ENCODE assay signal across 21 cellular contexts in the genomic region with DNA sequence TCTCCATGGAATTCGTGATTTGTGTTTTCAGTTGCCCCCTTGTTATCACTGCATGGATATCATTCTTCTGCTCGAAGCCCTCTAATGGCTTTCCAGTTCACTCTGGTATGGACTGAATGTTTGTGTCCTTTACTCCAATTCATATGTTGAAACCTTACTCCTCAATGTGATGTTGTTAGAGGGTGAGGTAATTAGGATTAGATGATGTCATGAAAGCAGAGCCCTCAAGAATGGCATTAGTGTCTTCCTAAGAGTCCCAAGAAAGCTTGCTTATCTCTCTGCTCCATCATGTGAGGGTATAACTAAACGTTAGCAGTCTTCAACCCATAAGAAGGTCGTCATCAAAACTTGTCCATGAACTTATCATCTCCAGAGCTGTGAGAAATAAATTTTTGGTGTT.
DNase-seq lines count a peak whose midpoint lies in the region; ATAC-seq, FAIRE-seq and TF ChIP-seq lines count a peak whose summit lies in the region.
"Had no signal": no experiment of that assay in that cellular context is flagged by ENCODE, and none has a peak within 500 bp of the region (broad histone marks: within the 10 kb centered on the region; RNA-seq: fewer than 3 reads in every experiment).

No MANE protein-coding gene starts in this region.

- TF ChIP-seq POLR2A in H54 (IDR thresholded peaks at IDR 0.05; ENCODE audit: low read depth, low read length) = no peak

- no peak for DNase-seq in H54 (ENCODE audit: insufficient read length, low spot score)
- DNase-seq in HCEC 1CT = peak; percentile 2
- no peak for DNase-seq in Karpas-422
- peak; percentile 4 for DNase-seq in amniotic epithelial cell (ENCODE audit: low read depth)
- DNase-seq in activated CD4-positive, alpha-beta memory T cell treated with anti-CD3 and anti-CD28 coated beads, Interleukin-2, amount 10 ng/mL, durations not matched to agents 7 days and 5 days = no peak
- DNase-seq: 8988T; ACHN; BE2C; C1 segment of cervical spinal cord; Caco-2; Calu3; CD4-positive, alpha-beta T cell; CD8-positive, alpha-beta T cell; DMS79 treated with DMSO at 0.1 percent for 48 hours; GF-D8 had no signal

- no peak overlapping the region for H3K4me3 ChIP-seq in Karpas-422 (ENCODE audit: low read length)
- H3K4me3 ChIP-seq: BLaER1 had no signal

- peaks cover 16% of the 10 kb centered on the region for H3K9me3 Mint-ChIP-seq in activated CD4-positive, alpha-beta memory T cell treated with anti-CD3 and anti-CD28 coated beads, Interleukin-2, amount 10 ng/mL, durations not matched to agents 7 days and 5 days

- H3K4me3 Mint-ChIP-seq in activated CD4-positive, alpha-beta memory T cell treated with anti-CD3 and anti-CD28 coated beads, Interleukin-2, amount 10 ng/mL, durations not matched to agents 7 days and 5 days = no peak overlapping the region
- H3K4me3 Mint-ChIP-seq: CD4-positive, alpha-beta T cell; CD8-positive, alpha-beta T cell had no signal

- H3K27me3 ChIP-seq in Karpas-422 (ENCODE audit: low read length) = no peaks in the 10 kb centered on the region
- H3K27me3 ChIP-seq: BE2C, BLaER1 had no signal

- H3K79me2 ChIP-seq in Karpas-422 (ENCODE audit: low read length) = no peaks in the 10 kb centered on the region

- H3K4me1 Mint-ChIP-seq in activated CD4-positive, alpha-beta memory T cell treated with anti-CD3 and anti-CD28 coated beads, Interleukin-2, amount 10 ng/mL, durations not matched to agents 7 days and 5 days = no peaks in the 10 kb centered on the region

- no peak overlapping the region for H3K4me2 ChIP-seq in Karpas-422 (ENCODE audit: low read depth, low read length, poor library complexity, severe bottlenecking)
- H3K4me2 ChIP-seq: BLaER1 had no signal

- FAIRE-seq in H54 (lab: Jason Lieb, UNC) = peak; percentile 20
- FAIRE-seq: A204.1, D721Med, GM12891 had no signal

- CTCF ChIA-PET in activated CD4-positive, alpha-beta memory T cell treated with anti-CD3 and anti-CD28 coated beads, Interleukin-2, amount 10 ng/mL, durations not matched to agents 7 days and 5 days (lab: Charles Lee) = no interaction called here

- H3K27ac ChIP-seq in Karpas-422 (ENCODE audit: low read length) = no peak overlapping the region
- H3K27ac ChIP-seq: BLaER1 had no signal

- H3K4me1 ChIP-seq in Karpas-422 (ENCODE audit: low read length) = no peaks in the 10 kb centered on the region
- H3K4me1 ChIP-seq: BE2C, BLaER1, Caco-2 had no signal

- POLR2A ChIA-PET in activated CD4-positive, alpha-beta memory T cell treated with anti-CD3 and anti-CD28 coated beads, Interleukin-2, amount 10 ng/mL, durations not matched to agents 7 days and 5 days (lab: Charles Lee) = no interaction called here

- no peaks in the 10 kb centered on the region for H3K36me3 Mint-ChIP-seq in activated CD4-positive, alpha-beta memory T cell treated with anti-CD3 and anti-CD28 coated beads, Interleukin-2, amount 10 ng/mL, durations not matched to agents 7 days and 5 days (ENCODE audit: low read depth)
- H3K36me3 Mint-ChIP-seq: CD8-positive, alpha-beta T cell had no signal

- ATAC-seq in GM19023 (IDR thresholded peaks at IDR 0.05; ENCODE audit: unreplicated experiment) (no peak), HG03439 (IDR thresholded peaks at IDR 0.05; ENCODE audit: unreplicated experiment) (no peak)
- ATAC-seq: CD8-positive, alpha-beta T cell had no signal

- no peaks in the 10 kb centered on the region for H3K27me3 Mint-ChIP-seq in activated CD4-positive, alpha-beta memory T cell treated with anti-CD3 and anti-CD28 coated beads, Interleukin-2, amount 10 ng/mL, durations not matched to agents 7 days and 5 days
- H3K27me3 Mint-ChIP-seq: CD4-positive, alpha-beta T cell had no signal

- peak overlapping the region; percentile 95 for H2AFZ ChIP-seq in Karpas-422 (ENCODE audit: low read length)

- H3K9ac ChIP-seq in Karpas-422 (ENCODE audit: low read length) = no peak overlapping the region
- H3K9ac ChIP-seq: BLaER1 had no signal

- H3K9me2 ChIP-seq in Karpas-422 (replicated peaks; ENCODE audit: insufficient read depth, low read length) = no peaks in the 10 kb centered on the region

- no peak overlapping the region for H3K27ac Mint-ChIP-seq in activated CD4-positive, alpha-beta memory T cell treated with anti-CD3 and anti-CD28 coated beads, Interleukin-2, amount 10 ng/mL, durations not matched to agents 7 days and 5 days
- H3K27ac Mint-ChIP-seq: CD4-positive, alpha-beta T cell; CD8-positive, alpha-beta T cell had no signal

- H3K36me3 ChIP-seq in Karpas-422 (ENCODE audit: insufficient read depth, low read length) = no peaks in the 10 kb centered on the region
- H3K36me3 ChIP-seq: BE2C, BLaER1 had no signal

- H3K9me3 ChIP-seq in Karpas-422 (ENCODE audit: low read length) = no peaks in the 10 kb centered on the region
- H3K9me3 ChIP-seq: BE2C, BLaER1, Caco-2 had no signal

- H4K20me1 ChIP-seq in Karpas-422 (ENCODE audit: insufficient read depth, low read depth, low read length) = no peaks in the 10 kb centered on the region
- H4K20me1 ChIP-seq: BLaER1 had no signal

Comparison
In these comparisons a context has a peak if more than half of its experiments do, and no peak if none do; other contexts are left out.
1. DNase-seq: peak in HCEC 1CT (single experiment) and amniotic epithelial cell (single experiment); none in H54 (single experiment), Karpas-422 (single experiment) and activated CD4-positive, alpha-beta memory T cell treated with anti-CD3 and anti-CD28 coated beads, Interleukin-2, amount 10 ng/mL, durations not matched to agents 7 days and 5 days (single experiment).